8 cellular contexts compared by ENCODE assay signal in genomic region chr3:186241910-186242821, GRCh38.
A peak's percentile ranks its signal among the peaks of the same experiment; 100 is the strongest.
DNase-seq lines count a peak whose midpoint lies in the region; ATAC-seq and TF ChIP-seq lines count a peak whose summit lies in the region.

No MANE protein-coding gene starts in this region.

- intact Hi-C loops in body of pancreas (cut with DNase I): no loop called here

- peak; percentile 34 to 68 (median 62) for TF ChIP-seq CTCF in body of pancreas (IDR thresholded peaks at IDR 0.05)

- H3K36me3 ChIP-seq in SJSA1: no peaks in the 10 kb centered on the region
- H3K36me3 ChIP-seq in body of pancreas (replicated peaks in 1 of 2; ENCODE audit: insufficient read depth in 1 of 2, low read depth in 2 of 2): no peaks in the 10 kb centered on the region

- in situ Hi-C loops in G401 (cut with HindIII; ENCODE audit: low sequenced_read_pairs): no loop called here

- TF ChIP-seq POLR2A in body of pancreas (IDR thresholded peaks at IDR 0.05): peak in 1 of 3 donors; percentile 9

- H3K27ac ChIP-seq in SJSA1: no peak overlapping the region
- peak overlapping the region; percentile 33 to 76 (median 63) for H3K27ac ChIP-seq in body of pancreas

- DNase-seq in G401 (ENCODE audit: low spot score): peak; percentile 63
- peak; percentile 96 for DNase-seq in HT1080 (ENCODE audit: low read depth)
- peak; percentile 25 to 64 for DNase-seq in SJSA1 (ENCODE audit: low read depth in 1 of 2, low spot score in 2 of 2)
- peak; percentile 76 to 84 (median 82) for DNase-seq in body of pancreas
- DNase-seq in iPS-NIHi11 (ENCODE audit: low spot score): peak; percentile 80
- DNase-seq in smooth muscle cell of the brain vasculature (ENCODE audit: low read depth, low spot score): peak; percentile 47
- DNase-seq in NCI-H128 (lab: John Stamatoyannopoulos, UW; ENCODE audit: unreplicated experiment): no peak

- H3K4me1 ChIP-seq in SJSA1 (replicated peaks): no peaks in the 10 kb centered on the region
- H3K4me1 ChIP-seq in body of pancreas: peaks cover 14% of the 10 kb centered on the region

- 11 to 27% methylated on average over 13 to 21 of the region's 21 CpGs for WGBS in body of pancreas, 2 donors

- H3K4me3 ChIP-seq in SJSA1 (no peak overlapping the region), body of pancreas (no peak overlapping the region)

- no peaks in the 10 kb centered on the region for H3K9me3 ChIP-seq in SJSA1 (replicated peaks)
- H3K9me3 ChIP-seq in body of pancreas: no peaks in the 10 kb centered on the region

- H3K27me3 ChIP-seq in SJSA1 (replicated peaks): no peaks in the 10 kb centered on the region
- H3K27me3 ChIP-seq in body of pancreas: no peaks in the 10 kb centered on the region

- peak; percentile 73 for ATAC-seq in GM21528 (IDR thresholded peaks at IDR 0.05; ENCODE audit: low FRiP score, unreplicated experiment)
- ATAC-seq in body of pancreas: peak; percentile 85
